In genomic region chr1:204307334-204307883, GRCh38 we compare ENCODE assay signal across 9 cellular contexts. TPM values are rescaled to one million over a fixed set of nuclear protein-coding genes. Genes with fewer than 3 reads are reported as not detected.
A peak's percentile ranks its signal among the peaks of the same experiment; 100 is the strongest.
DNase-seq lines count a peak whose midpoint lies in the region; TF ChIP-seq lines count a peak whose summit lies in the region.
"Had no signal": no experiment of that assay in that cellular context is flagged by ENCODE, and none has a peak within 500 bp of the region (broad histone marks: within the 10 kb centered on the region; RNA-seq: fewer than 3 reads in every experiment).

No MANE protein-coding gene starts in this region.

- DNase-seq in DMS79 (lab: John Stamatoyannopoulos, UW) (peak; percentile 94), NCI-H2171 treated with DMSO at 0.1 percent for 48 hours (lab: John Stamatoyannopoulos, UW) (peak; percentile 76), fibroblast of peridontal ligament (ENCODE audit: extremely low read depth) (peak; percentile 50), osteocyte (ENCODE audit: extremely low spot score, unreplicated experiment) (no peak), HUDEP-2 (lab: John Stamatoyannopoulos, UW; ENCODE audit: unreplicated experiment in 76 of 76) (no peak), inferior parietal cortex (ENCODE audit: extremely low spot score) (no peak), UCSD-AML1 (lab: John Stamatoyannopoulos, UW; ENCODE audit: unreplicated experiment) (no peak)
- DNase-seq in effector CD4-positive, alpha-beta T cell: no peak
- DNase-seq: colonic mucosa had no signal

- no peaks in the 10 kb centered on the region for H3K9me3 Mint-ChIP-seq in osteocyte (ENCODE audit: unreplicated experiment)

- peaks cover 7% of the 10 kb centered on the region for H3K4me1 Mint-ChIP-seq in osteocyte (ENCODE audit: unreplicated experiment)

- peak overlapping the region; percentile 39 for H3K4me3 Mint-ChIP-seq in osteocyte (ENCODE audit: unreplicated experiment)

- TF ChIP-seq CTCF in osteocyte (IDR thresholded peaks at IDR 0.05): peak; percentile 21

- H3K36me3 Mint-ChIP-seq in osteocyte (ENCODE audit: unreplicated experiment): no peaks in the 10 kb centered on the region

- H3K27me3 Mint-ChIP-seq in osteocyte (ENCODE audit: unreplicated experiment): peaks cover 63% of the 10 kb centered on the region

- H3K27ac Mint-ChIP-seq in osteocyte (ENCODE audit: unreplicated experiment): no peak overlapping the region

RNA-seq across cellular contexts. Expression of gene PLEKHA6, which starts 52.3 kb away (rescaled TPM):
- total RNA-seq in osteocyte: 0.24 and 0.26 TPM in 2 replicates

Comparison
In these comparisons a context has a peak if more than half of its experiments do, and no peak if none do; other contexts are left out.
1. DNase-seq: peak in DMS79 (single experiment), NCI-H2171 treated with DMSO at 0.1 percent for 48 hours (single experiment) and fibroblast of peridontal ligament (single experiment); none in osteocyte (single experiment), HUDEP-2 (0 of 76), inferior parietal cortex (single experiment), UCSD-AML1 (single experiment) and effector CD4-positive, alpha-beta T cell (single experiment).